Comparison of ENCODE assay signal across 33 cellular contexts in the genomic region with DNA sequence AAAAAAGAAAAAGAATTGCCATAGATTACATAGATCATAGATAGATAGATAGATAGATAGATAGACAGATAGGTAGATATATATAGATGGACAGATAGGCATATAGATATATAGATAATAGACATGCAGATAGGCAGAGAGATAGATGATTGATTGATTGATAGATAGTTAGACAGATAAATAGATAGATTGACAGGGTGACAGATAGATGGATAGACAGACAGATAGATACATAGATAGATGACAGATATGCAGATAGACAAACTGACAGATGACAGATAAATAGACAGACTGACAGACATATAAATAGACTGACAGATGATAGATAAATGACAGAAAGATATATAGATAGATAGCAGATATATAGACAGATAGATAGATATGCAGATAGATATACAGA.
A peak's percentile ranks its signal among the peaks of the same experiment; 100 is the strongest.
DNase-seq lines count a peak whose midpoint lies in the region; ATAC-seq and TF ChIP-seq lines count a peak whose summit lies in the region.
"Had no signal": no experiment of that assay in that cellular context is flagged by ENCODE, and none has a peak within 500 bp of the region (broad histone marks: within the 10 kb centered on the region; RNA-seq: fewer than 3 reads in every experiment).

No MANE protein-coding gene starts in this region.

- no peak overlapping the region for H3K4me2 ChIP-seq in neural cell (ENCODE audit: low read length)
- H3K4me2 ChIP-seq: A549; BLaER1; BLaER1 treated with 17β-estradiol and CSF1 and Interleukin-3, amounts not matched to agents 10 nM and 100 nM had no signal

- no peak overlapping the region for H3K27ac ChIP-seq in neural cell (ENCODE audit: low read length)
- no peak overlapping the region for H3K27ac ChIP-seq in sigmoid colon
- H3K27ac ChIP-seq: 22Rv1; A549; BLaER1; BLaER1 treated with 17β-estradiol and CSF1 and Interleukin-3, amounts not matched to agents 10 nM and 100 nM; C4-2B had no signal

- H3K4me3 ChIP-seq in neural cell (ENCODE audit: low read length): no peak overlapping the region
- H3K4me3 ChIP-seq in sigmoid colon: no peak overlapping the region
- H3K4me3 ChIP-seq: A549; BLaER1; BLaER1 treated with 17β-estradiol and CSF1 and Interleukin-3, amounts not matched to agents 10 nM and 100 nM had no signal

- intact Hi-C loops in sigmoid colon (cut with DNase I): no loop called here

- H2AFZ ChIP-seq in neural cell (ENCODE audit: low read depth, low read length): no peak overlapping the region

- TF ChIP-seq EP300 in neural cell (conservative IDR thresholded peaks at IDR 0.05; ENCODE audit: poor library complexity, severe bottlenecking): peak; percentile 98
- TF ChIP-seq EP300 in sigmoid colon (IDR thresholded peaks at IDR 0.05): no peak

- no peak overlapping the region for H3K9ac ChIP-seq in neural cell (ENCODE audit: low read length)
- H3K9ac ChIP-seq: BLaER1; BLaER1 treated with 17β-estradiol and CSF1 and Interleukin-3, amounts not matched to agents 10 nM and 100 nM had no signal

- peak overlapping the region; percentile 56 for H3K27ac Mint-ChIP-seq in glutamatergic neuron (ENCODE audit: unreplicated experiment)
- H3K27ac Mint-ChIP-seq: B cell; CD14-positive monocyte; CD4-positive, alpha-beta memory T cell; CD4-positive, alpha-beta T cell; CD4-positive, CD25-positive, alpha-beta regulatory T cell; CD8-positive, alpha-beta memory T cell; CD8-positive, alpha-beta T cell had no signal

- TF ChIP-seq CTCF in glutamatergic neuron (IDR thresholded peaks at IDR 0.05; ENCODE audit: partially characterized antibody, unreplicated experiment) (no peak), neural cell (IDR thresholded peaks at IDR 0.05; ENCODE audit: poor library complexity, severe bottlenecking) (no peak), GM10248 (IDR thresholded peaks at IDR 0.05; ENCODE audit: control extremely low read depth, extremely low read depth, low read depth, missing control alignments) (no peak), sigmoid colon (IDR thresholded peaks at IDR 0.05) (no peak)

- TF ChIP-seq POLR2A in sigmoid colon (IDR thresholded peaks at IDR 0.05): no peak

- POLR2A ChIA-PET in HEK293T (lab: Yijun Ruan, JAX) (no interaction called here), GM10248 (lab: Yijun Ruan, JAX) (no interaction called here)

- H3K36me3 ChIP-seq in neural cell (ENCODE audit: insufficient read depth, low read length): no peaks in the 10 kb centered on the region
- no peaks in the 10 kb centered on the region for H3K36me3 ChIP-seq in sigmoid colon
- H3K36me3 ChIP-seq: BE2C; BLaER1; BLaER1 treated with 17β-estradiol and CSF1 and Interleukin-3, amounts not matched to agents 10 nM and 100 nM had no signal

- H3K9me3 Mint-ChIP-seq in glutamatergic neuron (ENCODE audit: unreplicated experiment): peaks cover 8% of the 10 kb centered on the region
- H3K9me3 Mint-ChIP-seq: CD4-positive, alpha-beta T cell; CD8-positive, alpha-beta T cell had no signal

- DNase-seq in HEK293T (ENCODE audit: extremely low spot score) (no peak), glutamatergic neuron (no peak), GM10248 (ENCODE audit: extremely low spot score) (no peak), sigmoid colon (no peak)
- DNase-seq: 8988T; ACHN; AML-193; BE2C; C1 segment of cervical spinal cord; Caco-2; Calu3; CD4-positive, alpha-beta memory T cell; CD4-positive, alpha-beta T cell; CD4-positive, CD25-positive, alpha-beta regulatory T cell; CD8-positive, alpha-beta memory T cell; CD8-positive, alpha-beta T cell; COR-L47; DMS 273 treated with DMSO at 0.1 percent for 48 hours; DMS153; DMS53; DMS79; DMS79 treated with DMSO at 0.1 percent for 48 hours; DND-41; EL had no signal

- no peaks in the 10 kb centered on the region for H3F3A ChIP-seq in neural cell (ENCODE audit: insufficient read depth, low read length, poor library complexity, severe bottlenecking)

- TF ChIP-seq RAD21 in neural cell (conservative IDR thresholded peaks at IDR 0.05): no peak

- H3K27me3 ChIP-seq in neural cell (ENCODE audit: insufficient read depth, low read depth, low read length) (no peaks in the 10 kb centered on the region), sigmoid colon (no peaks in the 10 kb centered on the region)
- H3K27me3 ChIP-seq: BE2C; BLaER1; BLaER1 treated with 17β-estradiol and CSF1 and Interleukin-3, amounts not matched to agents 10 nM and 100 nM had no signal

- no peak for ATAC-seq in GM21381 (IDR thresholded peaks at IDR 0.05; ENCODE audit: unreplicated experiment)
- ATAC-seq: A549; CD8-positive, alpha-beta T cell had no signal

- H3K27me3 Mint-ChIP-seq in glutamatergic neuron (ENCODE audit: unreplicated experiment): peaks cover 3% of the 10 kb centered on the region
- H3K27me3 Mint-ChIP-seq: CD4-positive, CD25-positive, alpha-beta regulatory T cell had no signal

- H3K4me3 Mint-ChIP-seq in glutamatergic neuron (ENCODE audit: unreplicated experiment): no peak overlapping the region
- H3K4me3 Mint-ChIP-seq: B cell; CD14-positive monocyte; CD4-positive, alpha-beta memory T cell; CD4-positive, alpha-beta T cell; CD4-positive, CD25-positive, alpha-beta regulatory T cell; CD8-positive, alpha-beta memory T cell; CD8-positive, alpha-beta T cell had no signal

- CTCF ChIA-PET in HEK293T (lab: Yijun Ruan, JAX): no interaction called here
- CTCF ChIA-PET in GM10248 (lab: Yijun Ruan, JAX): no interaction called here

- no peaks in the 10 kb centered on the region for H3K9me3 ChIP-seq in neural cell (ENCODE audit: low read length)
- no peaks in the 10 kb centered on the region for H3K9me3 ChIP-seq in sigmoid colon
- H3K9me3 ChIP-seq: A549, BE2C, Caco-2 had no signal

- H3K36me3 Mint-ChIP-seq in glutamatergic neuron (ENCODE audit: unreplicated experiment): peaks cover 10% of the 10 kb centered on the region
- H3K36me3 Mint-ChIP-seq: CD14-positive monocyte; CD4-positive, alpha-beta memory T cell; CD4-positive, CD25-positive, alpha-beta regulatory T cell; CD8-positive, alpha-beta memory T cell; CD8-positive, alpha-beta T cell had no signal

- no peaks in the 10 kb centered on the region for H4K20me1 ChIP-seq in neural cell (ENCODE audit: insufficient read depth)
- H4K20me1 ChIP-seq: BLaER1; BLaER1 treated with 17β-estradiol and CSF1 and Interleukin-3, amounts not matched to agents 10 nM and 100 nM had no signal

- H3K4me1 ChIP-seq in sigmoid colon: no peaks in the 10 kb centered on the region
- H3K4me1 ChIP-seq: BE2C; BLaER1; BLaER1 treated with 17β-estradiol and CSF1 and Interleukin-3, amounts not matched to agents 10 nM and 100 nM had no signal

- no peaks in the 10 kb centered on the region for H3K79me2 ChIP-seq in neural cell (replicated peaks; ENCODE audit: insufficient read depth, low read length)

- peaks cover 9% of the 10 kb centered on the region for H3K4me1 Mint-ChIP-seq in glutamatergic neuron (ENCODE audit: low read depth, unreplicated experiment)
- H3K4me1 Mint-ChIP-seq: B cell; CD14-positive monocyte; CD4-positive, alpha-beta memory T cell; CD8-positive, alpha-beta memory T cell had no signal

- no peaks in the 10 kb centered on the region for H3K9me2 ChIP-seq in neural cell (ENCODE audit: insufficient read depth, low read length)

TF ChIP-seq in HEK293T, 16 proteins besides CTCF, POLR2A, EP300 and RAD21:
- TF ChIP-seq FOXA1 (IDR thresholded peaks at IDR 0.05): no peak
- TF ChIP-seq, protein P1, sequence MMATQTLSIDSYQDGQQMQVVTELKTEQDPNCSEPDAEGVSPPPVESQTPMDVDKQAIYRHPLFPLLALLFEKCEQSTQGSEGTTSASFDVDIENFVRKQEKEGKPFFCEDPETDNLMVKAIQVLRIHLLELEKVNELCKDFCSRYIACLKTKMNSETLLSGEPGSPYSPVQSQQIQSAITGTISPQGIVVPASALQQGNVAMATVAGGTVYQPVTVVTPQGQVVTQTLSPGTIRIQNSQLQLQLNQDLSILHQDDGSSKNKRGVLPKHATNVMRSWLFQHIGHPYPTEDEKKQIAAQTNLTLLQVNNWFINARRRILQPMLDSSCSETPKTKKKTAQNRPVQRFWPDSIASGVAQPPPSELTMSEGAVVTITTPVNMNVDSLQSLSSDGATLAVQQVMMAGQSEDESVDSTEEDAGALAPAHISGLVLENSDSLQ (IDR thresholded peaks at IDR 0.05): peak; percentile 58
- TF ChIP-seq FOXK2 (IDR thresholded peaks at IDR 0.05): no peak
- TF ChIP-seq SP1 (IDR thresholded peaks at IDR 0.05): no peak
- TF ChIP-seq ELF4 (IDR thresholded peaks at IDR 0.05): no peak
- no peak for TF ChIP-seq NFRKB (IDR thresholded peaks at IDR 0.05)
- no peak for TF ChIP-seq L3MBTL2 (conservative IDR thresholded peaks at IDR 0.05)
- TF ChIP-seq TARDBP (IDR thresholded peaks at IDR 0.05): no peak
- no peak for TF ChIP-seq LEF1 (IDR thresholded peaks at IDR 0.05; ENCODE audit: borderline replicate concordance)

TF ChIP-seq in neural cell, 6 proteins besides CTCF, POLR2A, EP300 and RAD21:
- no peak for TF ChIP-seq EZH2 (IDR thresholded peaks at IDR 0.05; ENCODE audit: borderline replicate concordance, insufficient read depth, low read length, poor library complexity, severe bottlenecking)
- peak; percentile 73 for TF ChIP-seq POLR2AphosphoS5 (IDR thresholded peaks at IDR 0.05)
TF ChIP-seq in neural cell: peak in this region for 1.
